Comparison of ENCODE assay signal across 8 cellular contexts in the genomic region with DNA sequence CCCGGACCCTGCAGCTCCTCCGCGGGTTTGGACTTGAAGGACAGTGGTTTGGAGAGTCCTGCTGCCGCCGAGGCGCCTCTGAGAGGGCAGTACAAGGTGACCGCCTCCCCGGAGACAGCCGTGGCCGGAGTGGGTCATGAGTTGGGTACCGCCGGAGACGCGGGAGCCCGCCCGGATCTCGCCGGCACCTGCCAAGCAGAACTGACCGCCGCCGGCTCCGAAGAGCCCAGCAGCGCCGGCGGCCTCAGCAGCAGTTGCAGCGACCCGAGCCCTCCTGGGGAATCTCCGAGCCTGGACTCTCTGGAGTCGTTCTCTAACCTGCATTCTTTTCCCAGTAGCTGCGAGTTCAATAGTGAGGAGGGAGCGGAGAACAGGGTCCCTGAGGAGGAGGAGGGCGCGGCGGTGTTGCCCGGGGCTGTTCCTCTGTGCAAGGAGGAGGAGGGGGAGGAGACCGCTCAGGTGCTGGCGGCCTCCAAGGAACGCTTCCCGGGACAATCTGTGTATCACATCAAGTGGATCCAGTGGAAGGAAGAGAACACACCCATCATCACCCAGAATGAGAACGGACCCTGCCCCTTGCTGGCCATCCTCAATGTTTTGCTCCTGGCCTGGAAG. TPM values are rescaled to one million over a fixed set of nuclear protein-coding genes. Genes with fewer than 3 reads are reported as not detected.
DNase-seq lines count a peak whose midpoint lies in the region; ATAC-seq, FAIRE-seq and TF ChIP-seq lines count a peak whose summit lies in the region.

No MANE protein-coding gene starts in this region.

- H3K36me3 ChIP-seq in Caco-2 (ENCODE audit: control insufficient read depth, insufficient read depth, low read length) (no peaks in the 10 kb centered on the region), H1 (ENCODE audit: control insufficient read depth in 2 of 4, insufficient read depth in 4 of 4, low read length in 3 of 4) (no peaks in the 10 kb centered on the region), mesodermal cell (ENCODE audit: control insufficient read depth, insufficient read depth, low read length) (no peaks in the 10 kb centered on the region)

- no peak for TF ChIP-seq CTCF in Caco-2 (IDR thresholded peaks at IDR 0.05; ENCODE audit: insufficient read depth in 1 of 2, low read depth in 1 of 2, low read length in 1 of 2, severe bottlenecking in 1 of 2, unreplicated experiment in 1 of 2)
- TF ChIP-seq CTCF in H1 (IDR thresholded peaks at IDR 0.05; ENCODE audit: control extremely low read depth in 1 of 3, insufficient read depth in 1 of 3, low read depth in 1 of 3, low read length in 3 of 3), result no peak

- no peak overlapping the region for H3K14ac ChIP-seq in H1 (ENCODE audit: insufficient read length)

- 0 out of 2 replicates have a peak overlapping the region, but pooled peaks have one; percentile 55 for H2BK12ac ChIP-seq in H1 (ENCODE audit: low read depth, low read length)

- peak overlapping the region; percentile 96; the same call in 1 of the 2 replicates for H4K8ac ChIP-seq in H1 (ENCODE audit: extremely low read depth, insufficient read depth, low read length)

- no peaks in the 10 kb centered on the region for H3K9me3 ChIP-seq in Caco-2
- H3K9me3 ChIP-seq in H1 (ENCODE audit: insufficient read depth in 2 of 2, low read depth in 1 of 2, low read length in 1 of 2), result no peaks in the 10 kb centered on the region
- no peaks in the 10 kb centered on the region for H3K9me3 ChIP-seq in mesodermal cell (ENCODE audit: control insufficient read depth, low read length)

- peak overlapping the region; percentile 81 to 89 (median 86) for H3K9ac ChIP-seq in H1 (replicated peaks in 1 of 4; ENCODE audit: extremely low read depth in 1 of 4, low read depth in 3 of 4, low read length in 3 of 4)

- H3K23ac ChIP-seq in H1 (ENCODE audit: insufficient read length), result no peak overlapping the region

- no peak overlapping the region for H4K91ac ChIP-seq in H1 (replicated peaks; ENCODE audit: insufficient read length, low read length)

- no peak for TF ChIP-seq EP300 in H1 (IDR thresholded peaks at IDR 0.05; ENCODE audit: borderline replicate concordance in 1 of 2, low read depth in 2 of 2, low read length in 2 of 2)

- TF ChIP-seq RAD21 in H1 (IDR thresholded peaks at IDR 0.05 in 1 of 2, conservative IDR thresholded peaks at IDR 0.05 in 1 of 2; ENCODE audit: low read depth in 2 of 2, low read length in 2 of 2), result no peak

- CTCF ChIA-PET in Caco-2 (lab: Charles Lee), result interaction anchor here (0.9 to 2.5 kb wide), 8 partner anchors 13 to 757 kb away, joined by 3 to 42 read pairs (median 6); a partner anchor contains a TSS
- CTCF ChIA-PET in activated CD4-positive, alpha-beta T cell treated with anti-CD3 and anti-CD28 coated beads, Interleukin-2, amount 10 ng/mL, durations not matched to agents 7 days and 5 days (lab: Charles Lee), result interaction anchor here (1.0 to 2.2 kb wide), 12 partner anchors 9 to 544 kb away, joined by 3 to 13 read pairs (median 6); a partner anchor contains a TSS
- CTCF ChIA-PET in H1 (lab: Charles Lee; ENCODE audit: partially characterized antibody), result interaction anchor here (0.8 to 2.3 kb wide), 12 partner anchors 9 to 544 kb away, joined by 3 to 9 read pairs (median 4); a partner anchor contains a TSS

- H3K27ac ChIP-seq in H1 (ENCODE audit: low read depth, low read length) (peak overlapping the region; percentile 12; the same call in 1 of the 2 replicates), mesodermal cell (ENCODE audit: low read depth, low read length, severe bottlenecking) (peak overlapping the region; percentile 88), temporal lobe (ENCODE audit: low read depth, low read length) (peak overlapping the region; percentile 94)

- peaks cover 3% of the 10 kb centered on the region; the same call in 1 of the 2 replicates for H3K79me1 ChIP-seq in H1 (ENCODE audit: low read depth, low read length)

- no peak overlapping the region for H2AK5ac ChIP-seq in H1 (ENCODE audit: low read depth, low read length)

- peak overlapping the region; percentile 86; the same call in 1 of the 2 replicates for H2AFZ ChIP-seq in H1 (ENCODE audit: low read length)

- H2BK5ac ChIP-seq in H1 (ENCODE audit: low read depth, low read length), result peak overlapping the region; percentile 62; the same call in 1 of the 2 replicates

- TF ChIP-seq POLR2A in H1 (IDR thresholded peaks at IDR 0.05; ENCODE audit: control extremely low read depth in 1 of 2, low read depth in 2 of 2, low read length in 2 of 2), result peak; percentile 34 to 48; a peak in 2 of 3 replicates

- H3K4me3 Mint-ChIP-seq in Caco-2 (ENCODE audit: unreplicated experiment), result no peak overlapping the region
- no peak overlapping the region for H3K4me3 Mint-ChIP-seq in activated CD4-positive, alpha-beta T cell treated with anti-CD3 and anti-CD28 coated beads, Interleukin-2, amount 10 ng/mL, durations not matched to agents 7 days and 5 days

- peak; percentile 17 for ATAC-seq in GM21447 (IDR thresholded peaks at IDR 0.05; ENCODE audit: unreplicated experiment)

- peak overlapping the region; percentile 90 for H3K18ac ChIP-seq in H1 (ENCODE audit: extremely low read depth, low read length)

- peak overlapping the region; percentile 85 for H3K27ac Mint-ChIP-seq in Caco-2 (ENCODE audit: unreplicated experiment)
- peak overlapping the region; percentile 94 for H3K27ac Mint-ChIP-seq in activated CD4-positive, alpha-beta T cell treated with anti-CD3 and anti-CD28 coated beads, Interleukin-2, amount 10 ng/mL, durations not matched to agents 7 days and 5 days

- FAIRE-seq in H1 (lab: Jason Lieb, UNC), result no peak

- H2BK20ac ChIP-seq in H1 (ENCODE audit: low read length), result no peak overlapping the region

- peak overlapping the region; percentile 83 for H4K5ac ChIP-seq in H1 (ENCODE audit: insufficient read length, low read depth, low read length)

- H3K36me3 Mint-ChIP-seq in Caco-2 (ENCODE audit: insufficient read depth, unreplicated experiment), result peaks cover 10% of the 10 kb centered on the region
- peaks cover 4% of the 10 kb centered on the region for H3K36me3 Mint-ChIP-seq in activated CD4-positive, alpha-beta T cell treated with anti-CD3 and anti-CD28 coated beads, Interleukin-2, amount 10 ng/mL, durations not matched to agents 7 days and 5 days (ENCODE audit: low read depth)

- H3K79me2 ChIP-seq in H1 (ENCODE audit: control insufficient read depth in 1 of 2, insufficient read depth in 2 of 2, low read length in 2 of 2), result peaks cover 0 to 43% of the 10 kb centered on the region in 2 experiments; a peak in 2 of 4 replicates

- peak overlapping the region; percentile 99 for H3K4me3 ChIP-seq in Caco-2 (ENCODE audit: low read depth, low read length)
- peak overlapping the region; percentile 82 to 90 (median 87) for H3K4me3 ChIP-seq in H1 (ENCODE audit: extremely low read depth in 1 of 4, insufficient read depth in 2 of 4, low read depth in 3 of 4, low read length in 4 of 4)
- H3K4me3 ChIP-seq in mesodermal cell (ENCODE audit: extremely low read depth, insufficient read depth, low read length, poor library complexity, severe bottlenecking), result peak overlapping the region; percentile 93

- H3K23me2 ChIP-seq in H1 (ENCODE audit: low read depth, low read length), result peaks cover 8% of the 10 kb centered on the region; the same call in 1 of the 2 replicates

- intact Hi-C loops in Caco-2 (cut with micrococcal nuclease; ENCODE audit: unreplicated experiment), result loop anchor here (1.0 to 10.0 kb wide), 6 partner anchors 21 to 544 kb away; a partner anchor contains a TSS

- 1% methylated on average over 29 of the region's 40 CpGs; no CpG with 5 or more reads in 1 of the 2 experiments for whole genome bisulfite sequencing in H1 (ENCODE audit: extremely low coverage in 1 of 2, insufficient coverage in 1 of 2, insufficient read length in 1 of 2, insufficient replicate concordance in 2 of 2, low coverage in 1 of 2, low lambda C conversion rate in 2 of 2, missing lambda C conversion rate in 1 of 2), 2 experiments
- 0% methylated on average over 17 to 26 of the region's 40 CpGs for WGBS in mesodermal cell (ENCODE audit: insufficient coverage in 2 of 2), 2 experiments

- POLR2A ChIA-PET in Caco-2 (lab: Charles Lee), result interaction anchor here (0.7 to 2.5 kb wide), 7 partner anchors 22 to 439 kb away, joined by 3 to 99 read pairs (median 4); a partner anchor contains a TSS
- POLR2A ChIA-PET in activated CD4-positive, alpha-beta T cell treated with anti-CD3 and anti-CD28 coated beads, Interleukin-2, amount 10 ng/mL, durations not matched to agents 7 days and 5 days (lab: Charles Lee), result interaction anchor here (0.6 to 2.3 kb wide), 3 partner anchors 22 to 311 kb away, joined by 3 to 16 read pairs (median 3); a partner anchor contains a TSS
- POLR2A ChIA-PET in H1 (lab: Charles Lee; ENCODE audit: partially characterized antibody), result interaction anchor here (0.6 to 2.9 kb wide), 9 partner anchors 11 to 160 kb away, joined by 3 to 25 read pairs (median 6); a partner anchor contains a TSS

- BruUV-seq in Caco-2 (replicated peaks; lab: Mats Ljungman, UMichigan), result no TSS peak

- no peaks in the 10 kb centered on the region for H3K4me1 Mint-ChIP-seq in Caco-2 (ENCODE audit: low read depth, unreplicated experiment)
- H3K4me1 Mint-ChIP-seq in activated CD4-positive, alpha-beta T cell treated with anti-CD3 and anti-CD28 coated beads, Interleukin-2, amount 10 ng/mL, durations not matched to agents 7 days and 5 days, result peaks cover 22% of the 10 kb centered on the region

- H3K56ac ChIP-seq in H1 (replicated peaks; ENCODE audit: insufficient read length, low read depth, low read length), result peak overlapping the region; percentile 95

- H3K27me3 ChIP-seq in Caco-2 (replicated peaks; ENCODE audit: control insufficient read depth, insufficient read depth, low read length) (no peaks in the 10 kb centered on the region), H1 (replicated peaks in 1 of 4; ENCODE audit: control insufficient read depth in 3 of 4, extremely low read depth in 1 of 4, insufficient read depth in 3 of 4, low read length in 3 of 4) (no peaks in the 10 kb centered on the region)

- H3K27me3 Mint-ChIP-seq in Caco-2 (ENCODE audit: insufficient read depth, unreplicated experiment), result no peaks in the 10 kb centered on the region
- no peaks in the 10 kb centered on the region for H3K27me3 Mint-ChIP-seq in activated CD4-positive, alpha-beta T cell treated with anti-CD3 and anti-CD28 coated beads, Interleukin-2, amount 10 ng/mL, durations not matched to agents 7 days and 5 days

- peak; percentile 55 to 64 for DNase-seq in Caco-2
- DNase-seq in HuH-7 (ENCODE audit: low spot score), result peak; percentile 32
- peak; percentile 18 for DNase-seq in activated CD4-positive, alpha-beta T cell treated with anti-CD3 and anti-CD28 coated beads, Interleukin-2, amount 10 ng/mL, durations not matched to agents 7 days and 5 days
- no peak for DNase-seq in H1 (ENCODE audit: low read depth in 1 of 2, low spot score in 2 of 2)
- no peak for DNase-seq in dermis blood vessel endothelial cell

- peaks cover 0 to 1% of the 10 kb centered on the region in 2 experiments for H4K20me1 ChIP-seq in H1 (replicated peaks in 1 of 2; ENCODE audit: control insufficient read depth in 1 of 2, insufficient read depth in 2 of 2, low read length in 2 of 2)

- no peak overlapping the region for H2BK15ac ChIP-seq in H1 (ENCODE audit: low read length)

- H3K4me1 ChIP-seq in Caco-2 (peaks cover 10% of the 10 kb centered on the region), H1 (replicated peaks in 1 of 4; ENCODE audit: control insufficient read depth in 3 of 4, insufficient read depth in 4 of 4, low read length in 3 of 4) (peaks cover 0 to 2% (median 0%) of the 10 kb centered on the region in 4 experiments; a peak in 2 of 7 replicates), mesodermal cell (ENCODE audit: control insufficient read depth, insufficient read depth, low read length, poor library complexity, severe bottlenecking) (peaks cover 10% of the 10 kb centered on the region)

- H3K4me2 ChIP-seq in H1 (ENCODE audit: insufficient read depth in 1 of 2, low read depth in 2 of 2, low read length in 2 of 2), result peak overlapping the region; percentile 91 to 98

- no peak overlapping the region for H3K4ac ChIP-seq in H1 (replicated peaks; ENCODE audit: insufficient read length, low read depth, low read length)

- H3K9me3 Mint-ChIP-seq in Caco-2 (ENCODE audit: unreplicated experiment), result peaks cover 2% of the 10 kb centered on the region
- H3K9me3 Mint-ChIP-seq in activated CD4-positive, alpha-beta T cell treated with anti-CD3 and anti-CD28 coated beads, Interleukin-2, amount 10 ng/mL, durations not matched to agents 7 days and 5 days, result no peaks in the 10 kb centered on the region

- H2BK120ac ChIP-seq in H1 (replicated peaks; ENCODE audit: low read depth, low read length), result no peak overlapping the region

RNA-seq across cellular contexts. Expression of a gene that starts 0.6 kb away (rescaled TPM):
- 24.0 and 25.5 TPM in 2 replicates for total RNA-seq in Caco-2 (2022)
- 10 to 100 TPM; 12.5 to 17.5 TPM for total RNA-seq in activated CD4-positive, alpha-beta T cell treated with anti-CD3 and anti-CD28 coated beads, Interleukin-2, amount 10 ng/mL, durations not matched to agents 7 days and 5 days
- total RNA-seq in H1 (2021; fragmentation: NEBNext Ultra II Directional; extraction: Animal tissue kit (Norgen Biotek cat#: 25700)), result 24.4 and 25.7 TPM in 2 replicates
- 3.1 TPM in 2 replicates for polyA plus RNA-seq in H1 (2011; rRNA removed)
- 4.5 TPM for polyA plus RNA-seq in H1 (2011; cell fraction: cytosol; rRNA removed)
- polyA plus RNA-seq in H1 (2011; cell fraction: nucleus; rRNA removed), result 12.4 TPM
- polyA plus RNA-seq in H1 (2012, experiment 1 of 2), result 6.5 to 10.6 TPM (median 9.5 TPM) in 4 replicates
- polyA plus RNA-seq in H1 (2012, experiment 2 of 2), result 0.77 TPM
- 18.6 TPM for polyA plus RNA-seq in H1 (2013, experiment 1 of 2)
- polyA plus RNA-seq in H1 (2013, experiment 2 of 2), result 14.7 TPM
- polyA minus RNA-seq in H1 (2011; rRNA and poly(A)+ RNA removed), result 27.6 and 28.5 TPM in 2 replicates
- 18.1 TPM for polyA minus RNA-seq in H1 (2011; cell fraction: cytosol; rRNA and poly(A)+ RNA removed)
- polyA minus RNA-seq in H1 (2011; cell fraction: nucleus; rRNA and poly(A)+ RNA removed), result 30.6 TPM
- 11.7 TPM for polyA plus RNA-seq in mesodermal cell (2013, experiment 1 of 2)
- polyA plus RNA-seq in mesodermal cell (2013, experiment 2 of 2), result 13.8 TPM
- total RNA-seq in temporal lobe, result 28.5 TPM
- total RNA-seq in dermis blood vessel endothelial cell, result 17.5 and 20.2 TPM in 2 replicates

RNA-seq across cellular contexts. Expression of a gene that starts 22.2 kb away (rescaled TPM):
- 168 and 170 TPM in 2 replicates for total RNA-seq in Caco-2 (2022)
- 100 to 1,000 TPM; 140 to 170 TPM for total RNA-seq in activated CD4-positive, alpha-beta T cell treated with anti-CD3 and anti-CD28 coated beads, Interleukin-2, amount 10 ng/mL, durations not matched to agents 7 days and 5 days
- total RNA-seq in H1 (2021; fragmentation: NEBNext Ultra II Directional; extraction: Animal tissue kit (Norgen Biotek cat#: 25700)), result 147 and 163 TPM in 2 replicates
- 46.5 and 50.2 TPM in 2 replicates for polyA plus RNA-seq in H1 (2011; rRNA removed)
- 63.9 TPM for polyA plus RNA-seq in H1 (2011; cell fraction: cytosol; rRNA removed)
- polyA plus RNA-seq in H1 (2011; cell fraction: nucleus; rRNA removed), result 43.2 TPM
- polyA plus RNA-seq in H1 (2012, experiment 1 of 2), result 89.7 to 160 TPM (median 119 TPM) in 4 replicates
- polyA plus RNA-seq in H1 (2012, experiment 2 of 2), result 4.8 TPM
- 182 TPM for polyA plus RNA-seq in H1 (2013, experiment 1 of 2)
- 190 TPM for polyA plus RNA-seq in H1 (2013, experiment 2 of 2)
- polyA minus RNA-seq in H1 (2011; rRNA and poly(A)+ RNA removed), result 118 and 237 TPM in 2 replicates
- 88.2 TPM for polyA minus RNA-seq in H1 (2011; cell fraction: cytosol; rRNA and poly(A)+ RNA removed)
- polyA minus RNA-seq in H1 (2011; cell fraction: nucleus; rRNA and poly(A)+ RNA removed), result 89.7 TPM
- polyA plus RNA-seq in mesodermal cell (2013, experiment 1 of 2), result 280 TPM
- polyA plus RNA-seq in mesodermal cell (2013, experiment 2 of 2), result 294 TPM
- total RNA-seq in temporal lobe, result 97.9 TPM
- 232 and 310 TPM in 2 replicates for total RNA-seq in dermis blood vessel endothelial cell

Comparison
In these comparisons a context has a peak if more than half of its experiments do, and no peak if none do; other contexts are left out.
1. DNase-seq: peak in Caco-2 (2 of 2), HuH-7 (single experiment) and activated CD4-positive, alpha-beta T cell treated with anti-CD3 and anti-CD28 coated beads, Interleukin-2, amount 10 ng/mL, durations not matched to agents 7 days and 5 days (single experiment); none in H1 (0 of 2) and dermis blood vessel endothelial cell (single experiment).
2. H3K27ac ChIP-seq: peak in every context shown above with its lines; median percentile 94 in temporal lobe; 88 in mesodermal cell; 12 in H1.
3. Peak in every context shown above with its lines, with median percentiles within 50 percentile points of each other: H3K4me3 ChIP-seq.